10 cellular contexts compared by ENCODE assay signal in genomic region chr1:1043921-1044320, GRCh38. TPM values are rescaled to one million over a fixed set of nuclear protein-coding genes. Genes with fewer than 3 reads are reported as not detected.
"Had no signal": no experiment of that assay in that cellular context is flagged by ENCODE, and none has a peak within 500 bp of the region (broad histone marks: within the 10 kb centered on the region; RNA-seq: fewer than 3 reads in every experiment).

No MANE protein-coding gene starts in this region.

- ATAC-seq: GM23338, K562 had no signal

- H3K4me3 ChIP-seq: GM23338, K562 had no signal

- FAIRE-seq: H1, H54 had no signal

- H3K4me3 Mint-ChIP-seq: GM23338, HFFc6 had no signal

- H3K4me2 ChIP-seq: GM23338 had no signal

- H3K9me3 Mint-ChIP-seq: GM23338, H9, HFFc6 had no signal

- DNase-seq: H9, HCEC 1CT, HFFc6, IMR-90 had no signal

- H3K27ac ChIP-seq: HL-60 had no signal

- H3K27ac Mint-ChIP-seq: GM23338, HFFc6 had no signal

- H2AFZ ChIP-seq: GM23338 had no signal

RNA-seq across cellular contexts. Expression of gene RNF223, which starts 30.2 kb away (rescaled TPM):
- total RNA-seq: GM23338, H1, H9, HFFc6, HT1080, IMR-90 had no signal
- polyA plus RNA-seq: GM23338, H1, IMR-90 had no signal
